8 cellular contexts compared by ENCODE assay signal in genomic region chr10:105950410-105950809, GRCh38.
DNase-seq lines count a peak whose midpoint lies in the region; ATAC-seq and TF ChIP-seq lines count a peak whose summit lies in the region.

No MANE protein-coding gene starts in this region.

- H3K36me3 ChIP-seq in Panc1 (ENCODE audit: control insufficient read depth, insufficient read depth, low read length) = no peaks in the 10 kb centered on the region
- no peaks in the 10 kb centered on the region for H3K36me3 ChIP-seq in lung (ENCODE audit: control insufficient read depth in 2 of 2, insufficient read depth in 2 of 2, low read length in 2 of 2)
- no peaks in the 10 kb centered on the region for H3K36me3 ChIP-seq in upper lobe of right lung

- intact Hi-C loops in Panc1 (cut with micrococcal nuclease; ENCODE audit: unreplicated experiment) = loop anchor here (1.0 kb wide), 1 partner anchor 225 kb away; no protein-coding TSS in a partner anchor
- intact Hi-C loops in upper lobe of right lung (cut with DNase I) = no loop called here

- H3K4me1 ChIP-seq in Panc1 (ENCODE audit: control insufficient read depth, insufficient read depth, low read length) (no peaks in the 10 kb centered on the region), lung (ENCODE audit: control insufficient read depth in 2 of 2, insufficient read depth in 2 of 2, low read length in 2 of 2) (no peaks in the 10 kb centered on the region), upper lobe of right lung (peaks cover 4% of the 10 kb centered on the region)

- DNase-seq in Panc1 (ENCODE audit: low read depth, low spot score) (no peak), dermis blood vessel endothelial cell (peak; percentile 43), lung (ENCODE audit: low spot score) (no peak), upper lobe of right lung (no peak)
- no peak for DNase-seq in activated CD4-positive, CD25-positive, alpha-beta regulatory T cell (lab: John Stamatoyannopoulos, UW)

- in situ Hi-C loops in Panc1 (cut with HindIII; ENCODE audit: low pct_unique_long_range_greater_than_20kb, low sequenced_read_pairs) = no loop called here

- BruUV-seq in Panc1 (replicated peaks; lab: Mats Ljungman, UMichigan) = no TSS peak

- CTCF ChIA-PET in Panc1 (lab: Charles Lee) = no interaction called here

- 49 to 63% methylated on average over 2 of the region's 2 CpGs for WGBS in lung, 2 donors

- no peak overlapping the region for H3K27ac ChIP-seq in C4-2B
- no peak overlapping the region for H3K27ac ChIP-seq in Panc1 (ENCODE audit: low read length)
- no peak overlapping the region for H3K27ac ChIP-seq in lung (ENCODE audit: low read depth in 1 of 2, low read length in 1 of 2)
- no peak overlapping the region for H3K27ac ChIP-seq in upper lobe of right lung

- H3K9me3 ChIP-seq in Panc1 (ENCODE audit: control insufficient read depth, insufficient read depth, low read depth, low read length) (no peaks in the 10 kb centered on the region), lung (ENCODE audit: control insufficient read depth in 2 of 2, insufficient read depth in 1 of 2, low read length in 1 of 2) (no peaks in the 10 kb centered on the region), upper lobe of right lung (no peaks in the 10 kb centered on the region)

- POLR2A ChIA-PET in Panc1 (lab: Charles Lee) = interaction anchor here (0.6 kb wide), 1 partner anchor 33 kb away, joined by 5 read pairs; no protein-coding TSS in a partner anchor

- ATAC-seq in GM18858 (IDR thresholded peaks at IDR 0.05; ENCODE audit: unreplicated experiment) (peak; percentile 30), HG03280 (IDR thresholded peaks at IDR 0.05; ENCODE audit: unreplicated experiment) (peak; percentile 37), Panc1 (peak; percentile 73; the same call in 1 of the 2 replicates), lung (ENCODE audit: insufficient read depth, low FRiP score) (peak; percentile 58), upper lobe of right lung (peak; percentile 79)

- H3K4me3 ChIP-seq in Panc1 (ENCODE audit: low read depth in 2 of 2, low read length in 2 of 2) = no peak overlapping the region
- no peak overlapping the region for H3K4me3 ChIP-seq in lung
- H3K4me3 ChIP-seq in upper lobe of right lung = no peak overlapping the region

- H3K27me3 ChIP-seq in Panc1 (ENCODE audit: control insufficient read depth, insufficient read depth, low read length) (no peaks in the 10 kb centered on the region; the same call in 1 of the 2 replicates), lung (ENCODE audit: control insufficient read depth, insufficient read depth) (no peaks in the 10 kb centered on the region), upper lobe of right lung (no peaks in the 10 kb centered on the region)

- TF ChIP-seq CTCF in C4-2B (conservative IDR thresholded peaks at IDR 0.05) (peak; percentile 87), Panc1 (IDR thresholded peaks at IDR 0.05) (peak; percentile 82), lung (IDR thresholded peaks at IDR 0.05; ENCODE audit: control extremely low read depth, extremely low read depth) (peak; percentile 27), upper lobe of right lung (IDR thresholded peaks at IDR 0.05) (peak; percentile 76)

Comparison
In these comparisons a context has a peak if more than half of its experiments do, and no peak if none do; other contexts are left out.
1. CTCF ChIP-seq: peak in every context shown above with its lines; median percentile 87 in C4-2B; 82 in Panc1; 76 in upper lobe of right lung; 27 in lung.